Comparison of ENCODE assay signal across 27 cellular contexts in the genomic region with DNA sequence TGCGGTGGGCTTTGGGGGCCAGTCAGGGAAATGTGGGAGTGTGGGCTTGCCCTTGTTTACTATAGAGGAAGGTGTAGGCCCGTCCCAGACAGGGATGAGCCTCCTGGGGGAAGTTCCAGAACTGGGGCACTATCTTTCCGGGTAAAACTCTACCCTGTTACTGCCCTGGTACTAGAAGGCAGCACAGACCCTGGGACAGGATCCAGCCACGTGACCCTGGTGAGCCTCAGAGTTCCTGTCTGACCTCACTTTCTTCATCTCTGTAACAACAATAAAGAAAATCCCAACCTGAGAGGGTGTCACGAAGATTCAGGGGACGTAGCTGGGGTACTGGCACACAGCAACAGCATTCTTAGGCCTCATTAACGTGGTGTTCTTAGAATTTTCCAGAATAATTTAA.
DNase-seq lines count a peak whose midpoint lies in the region; ATAC-seq and TF ChIP-seq lines count a peak whose summit lies in the region.
"Had no signal": no experiment of that assay in that cellular context is flagged by ENCODE, and none has a peak within 500 bp of the region (broad histone marks: within the 10 kb centered on the region; RNA-seq: fewer than 3 reads in every experiment).

No MANE protein-coding gene starts in this region.

- in situ Hi-C loops in GM13976 (cut with MboI; ENCODE audit: low sequenced_read_pairs, unreplicated experiment) = no loop called here

- H3K4me3 ChIP-seq in BLaER1 (no peak overlapping the region), colonic mucosa (no peak overlapping the region), sigmoid colon (no peak overlapping the region)
- H3K4me3 ChIP-seq: SJCRH30 had no signal

- H3K9me3 ChIP-seq in BLaER1 = no peaks in the 10 kb centered on the region
- no peaks in the 10 kb centered on the region for H3K9me3 ChIP-seq in colonic mucosa
- no peaks in the 10 kb centered on the region for H3K9me3 ChIP-seq in sigmoid colon
- H3K9me3 ChIP-seq: SJCRH30 had no signal

- H3K27ac ChIP-seq in BLaER1 = no peak overlapping the region
- no peak overlapping the region for H3K27ac ChIP-seq in colonic mucosa
- H3K27ac ChIP-seq in sigmoid colon = peak overlapping the region in 3 of 4 donors; percentile 49 to 71 (median 53)
- H3K27ac ChIP-seq: HL-60, SJCRH30 had no signal

- peaks cover 15% of the 10 kb centered on the region for H3K4me1 ChIP-seq in BLaER1
- no peaks in the 10 kb centered on the region for H3K4me1 ChIP-seq in colonic mucosa
- H3K4me1 ChIP-seq in sigmoid colon = peaks cover 0 to 7% (median 3%) of the 10 kb centered on the region in 4 donors
- H3K4me1 ChIP-seq: SJCRH30 had no signal

- no peak for ATAC-seq in GM21515 (IDR thresholded peaks at IDR 0.05; ENCODE audit: unreplicated experiment)
- ATAC-seq: PC-3, Right ventricle myocardium inferior, SK-N-SH treated with all-trans-retinoic acid at 6 μM for 48 hours had no signal

- peak overlapping the region; percentile 35 for H3K4me2 ChIP-seq in BLaER1

- 44 to 56% methylated on average over 7 of the region's 7 CpGs for WGBS in sigmoid colon, 2 donors

- no peak for TF ChIP-seq POLR2A in sigmoid colon (IDR thresholded peaks at IDR 0.05)

- TF ChIP-seq CTCF in colonic mucosa (IDR thresholded peaks at IDR 0.05) (no peak), sigmoid colon (IDR thresholded peaks at IDR 0.05) (no peak), GM13976 (IDR thresholded peaks at IDR 0.05; ENCODE audit: borderline replicate concordance, control extremely low read depth, extremely low read depth, insufficient read depth, missing control alignments) (no peak)

- DNase-seq in colonic mucosa (peak; percentile 12), mucosa of gallbladder (ENCODE audit: low spot score) (peak; percentile 9), sigmoid colon (no peak), GM13976 (ENCODE audit: low spot score) (no peak), inferior parietal cortex (ENCODE audit: extremely low spot score) (no peak), SW 1271 (lab: John Stamatoyannopoulos, UW) (no peak)
- DNase-seq: 8988T; C1 segment of cervical spinal cord; CD4-positive, alpha-beta memory T cell; COR-L47; GF-D8; Karpas-422; MV-4-11; NCI-H1105; NCI-H1436 treated with DMSO at 0.1 percent for 48 hours; NCI-H1930; NCI-H2107; NCI-H524 treated with DMSO at 0.1 percent for 48 hours; NCI-H82; NK-92 treated with Interleukin-12 subunit alpha and Interleukin-12 subunit beta, amount 100 ng/mL, for 24 hours; PC-3; SJCRH30 had no signal

- no peaks in the 10 kb centered on the region for H4K20me1 ChIP-seq in BLaER1

- intact Hi-C loops in colonic mucosa (cut with DNase I) (no loop called here), sigmoid colon (cut with DNase I) (no loop called here)

- no peak overlapping the region for H3K9ac ChIP-seq in BLaER1
- H3K9ac ChIP-seq in colonic mucosa (ENCODE audit: low read depth in 2 of 2, low read length in 2 of 2) = no peak overlapping the region

- H3K27me3 ChIP-seq in BLaER1 (no peaks in the 10 kb centered on the region), colonic mucosa (no peaks in the 10 kb centered on the region), sigmoid colon (no peaks in the 10 kb centered on the region)
- H3K27me3 ChIP-seq: SJCRH30 had no signal

- TF ChIP-seq EP300 in sigmoid colon (IDR thresholded peaks at IDR 0.05) = no peak

- H3K36me3 ChIP-seq in BLaER1 = no peaks in the 10 kb centered on the region
- no peaks in the 10 kb centered on the region for H3K36me3 ChIP-seq in colonic mucosa
- H3K36me3 ChIP-seq in sigmoid colon = peaks cover 0 to 4% (median 0%) of the 10 kb centered on the region in 4 donors
- H3K36me3 ChIP-seq: SJCRH30 had no signal

Comparison
In these comparisons a context has a peak if more than half of its experiments do, and no peak if none do; other contexts are left out.
1. H3K27ac ChIP-seq: peak in sigmoid colon (3 of 4); none in BLaER1 (single experiment) and colonic mucosa (single experiment).
2. DNase-seq: peak in colonic mucosa (single experiment) and mucosa of gallbladder (single experiment); none in sigmoid colon (single experiment), GM13976 (single experiment), inferior parietal cortex (single experiment) and SW 1271 (0 of 2).